ENCODE assay signal across 12 cellular contexts in the genomic region with DNA sequence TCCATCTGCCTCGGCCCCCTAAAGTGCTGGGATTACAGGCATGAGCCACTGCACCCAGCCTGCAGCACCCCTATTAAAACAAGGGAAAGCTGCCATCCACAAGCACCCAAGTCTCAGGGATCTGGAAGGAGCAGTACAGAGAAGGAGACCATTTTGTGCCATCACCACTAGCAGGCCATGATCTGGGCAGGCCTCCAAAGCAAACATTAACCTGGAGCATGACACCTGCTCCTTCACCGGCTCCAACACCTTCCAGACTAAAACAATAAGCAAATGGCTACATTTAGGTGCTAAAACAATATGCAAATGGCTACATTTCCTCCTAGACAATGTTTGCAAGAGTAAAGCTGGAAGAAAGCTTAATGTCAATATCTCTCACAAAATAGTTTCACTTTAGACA. TPM values are rescaled to one million over a fixed set of nuclear protein-coding genes. Genes with fewer than 3 reads are reported as not detected.
DNase-seq lines count a peak whose midpoint lies in the region; ATAC-seq and TF ChIP-seq lines count a peak whose summit lies in the region.
"Had no signal": no experiment of that assay in that cellular context is flagged by ENCODE, and none has a peak within 500 bp of the region (broad histone marks: within the 10 kb centered on the region; RNA-seq: fewer than 3 reads in every experiment).

No MANE protein-coding gene starts in this region.

- intact Hi-C loops in Calu3 (cut with micrococcal nuclease; ENCODE audit: unreplicated experiment) = no loop called here
- intact Hi-C loops in right lobe of liver (cut with DNase I) = no loop called here

- H3K27me3 ChIP-seq in right lobe of liver = no peaks in the 10 kb centered on the region
- H3K27me3 ChIP-seq: gastroesophageal sphincter had no signal

- no TSS peak for BruUV-seq in Calu3 (replicated peaks; lab: Mats Ljungman, UMichigan)

- H3K36me3 Mint-ChIP-seq in Calu3 (ENCODE audit: insufficient read depth, unreplicated experiment) = peaks cover 46% of the 10 kb centered on the region

- no peak overlapping the region for H3K27ac Mint-ChIP-seq in Calu3 (ENCODE audit: unreplicated experiment)
- H3K27ac Mint-ChIP-seq: activated naive CD4-positive, alpha-beta T cell treated with anti-CD3 and anti-CD28 coated beads, Interleukin-2, amount 10 ng/mL, durations not matched to agents 7 days and 5 days; progenitor cell of endocrine pancreas had no signal

- TF ChIP-seq CTCF in Calu3 (IDR thresholded peaks at IDR 0.05; ENCODE audit: unreplicated experiment) (no peak), right lobe of liver (IDR thresholded peaks at IDR 0.05) (no peak)

- H3K4me3 Mint-ChIP-seq in Calu3 (ENCODE audit: low read depth, unreplicated experiment) = no peak overlapping the region
- H3K4me3 Mint-ChIP-seq: activated naive CD4-positive, alpha-beta T cell treated with anti-CD3 and anti-CD28 coated beads, Interleukin-2, amount 10 ng/mL, durations not matched to agents 7 days and 5 days had no signal

- no peak for TF ChIP-seq POLR2A in right lobe of liver (IDR thresholded peaks at IDR 0.05)

- no peaks in the 10 kb centered on the region for H3K27me3 Mint-ChIP-seq in Calu3 (ENCODE audit: unreplicated experiment)
- H3K27me3 Mint-ChIP-seq: activated naive CD4-positive, alpha-beta T cell treated with anti-CD3 and anti-CD28 coated beads, Interleukin-2, amount 10 ng/mL, durations not matched to agents 7 days and 5 days; progenitor cell of endocrine pancreas had no signal

- DNase-seq in Calu3 (peak; percentile 66), NCI-H1417 (lab: John Stamatoyannopoulos, UW) (peak; percentile 13 to 84 (median 47)), NCI-H510A treated with DMSO at 0.1 percent for 48 hours (lab: John Stamatoyannopoulos, UW) (peak; percentile 100), right lobe of liver (peak in 2 of 3 donors; percentile 39 to 80), putamen (ENCODE audit: low spot score) (no peak), DMS114 treated with DMSO at 0.1 percent for 48 hours (lab: John Stamatoyannopoulos, UW; ENCODE audit: unreplicated experiment) (no peak), NCI-H2227 (lab: John Stamatoyannopoulos, UW; ENCODE audit: unreplicated experiment) (no peak)
- DNase-seq: activated CD4-positive, CD25-positive, alpha-beta regulatory T cell; activated naive CD4-positive, alpha-beta T cell treated with anti-CD3 and anti-CD28 coated beads, Interleukin-2, amount 10 ng/mL, durations not matched to agents 7 days and 5 days had no signal

- peaks cover 0 to 24% (median 4%) of the 10 kb centered on the region in 4 donors for H3K4me1 ChIP-seq in right lobe of liver

- H3K36me3 ChIP-seq in right lobe of liver = peaks cover 0 to 37% (median 10%) of the 10 kb centered on the region in 4 donors

- H3K4me1 Mint-ChIP-seq in Calu3 (ENCODE audit: low read depth, unreplicated experiment) = peaks cover 10% of the 10 kb centered on the region

- no peaks in the 10 kb centered on the region for H3K9me3 ChIP-seq in right lobe of liver
- H3K9me3 ChIP-seq: gastroesophageal sphincter had no signal

- WGBS in right lobe of liver (ENCODE audit: insufficient coverage, low coverage, low lambda C conversion rate, missing lambda C conversion rate) = 30% methylated on average over 2 of the region's 2 CpGs

- H3K9me3 Mint-ChIP-seq in Calu3 (ENCODE audit: low read depth, unreplicated experiment) = no peaks in the 10 kb centered on the region
- H3K9me3 Mint-ChIP-seq: activated naive CD4-positive, alpha-beta T cell treated with anti-CD3 and anti-CD28 coated beads, Interleukin-2, amount 10 ng/mL, durations not matched to agents 7 days and 5 days had no signal

- peak; percentile 74 to 87 (median 80) for ATAC-seq in right lobe of liver
- no peak for ATAC-seq in HG03457 (IDR thresholded peaks at IDR 0.05; ENCODE audit: unreplicated experiment)
- ATAC-seq: gastroesophageal sphincter had no signal

- H3K27ac ChIP-seq in right lobe of liver = peak overlapping the region in 1 of 3 donors; percentile 7

- CTCF ChIA-PET in Calu3 (lab: Charles Lee) = interaction anchor here (1.1 kb wide), 1 partner anchor 10 kb away, joined by 3 read pairs; no protein-coding TSS in a partner anchor

- no peak overlapping the region for H3K4me3 ChIP-seq in right lobe of liver
- H3K4me3 ChIP-seq: gastroesophageal sphincter had no signal

RNA-seq across cellular contexts. Expression of a gene that starts 16.7 kb away (rescaled TPM):
- total RNA-seq in Calu3 (2022) = 60.1 and 70.8 TPM in 2 replicates
- 10 to 100 TPM; 12.9 to 55.9 (median 32.8) TPM for total RNA-seq in right lobe of liver

RNA-seq across cellular contexts. Expression of a gene that starts 23.5 kb away (rescaled TPM):
- total RNA-seq in Calu3 (2022) = 64.4 and 94.1 TPM in 2 replicates
- total RNA-seq in right lobe of liver = 10 to 100 TPM in 3 of 6 experiments, 1 to 10 TPM in 3; 2.7 to 21.9 (median 8.3) TPM

RNA-seq across cellular contexts. Expression of a gene that starts 56.3 kb away (rescaled TPM):
- total RNA-seq in Calu3 (2022) (21.0 and 25.7 TPM in 2 replicates), right lobe of liver (10 to 100 TPM in 2 of 6 experiments, 1 to 10 TPM in 4; 6.2 to 10.6 (median 8.8) TPM)

RNA-seq across cellular contexts. Expression of a gene that starts 58.9 kb away (rescaled TPM):
- total RNA-seq in Calu3 (2022) (4.8 and 5.2 TPM in 2 replicates), right lobe of liver (10 to 100 TPM in 1 of 6 experiments, 1 to 10 TPM in 5; 4.1 to 13.6 (median 7.3) TPM)

Comparison
In these comparisons a context has a peak if more than half of its experiments do, and no peak if none do; other contexts are left out.
1. DNase-seq: peak in Calu3 (single experiment), NCI-H1417 (3 of 3), NCI-H510A treated with DMSO at 0.1 percent for 48 hours (single experiment) and right lobe of liver (2 of 3); none in putamen (single experiment), DMS114 treated with DMSO at 0.1 percent for 48 hours (single experiment) and NCI-H2227 (single experiment).